ENCODE assay signal across 2 cellular contexts in genomic region chr11:76426660-76427059, GRCh38.
TF ChIP-seq lines count a peak whose summit lies in the region.

No MANE protein-coding gene starts in this region.

TF ChIP-seq in HEK293, 187 proteins besides CTCF, POLR2A, EP300 and RAD21:
- TF ChIP-seq ZNF777 (tag by site-specific recombination; IDR thresholded peaks at IDR 0.05; ENCODE audit: borderline replicate concordance): no peak
- TF ChIP-seq ZNF658 (tag by site-specific recombination; IDR thresholded peaks at IDR 0.05): no peak
- no peak for TF ChIP-seq ZNF311 (tag by site-specific recombination; IDR thresholded peaks at IDR 0.05; ENCODE audit: borderline replicate concordance)
- TF ChIP-seq ZNF530 (tag by site-specific recombination; IDR thresholded peaks at IDR 0.05; ENCODE audit: low read depth): no peak
- TF ChIP-seq ZNF366 (tag by site-specific recombination; conservative IDR thresholded peaks at IDR 0.05): peak; percentile 80
- no peak for TF ChIP-seq KLF16 (tag by site-specific recombination; IDR thresholded peaks at IDR 0.05)

TF ChIP-seq in K562, 482 proteins besides CTCF, POLR2A, EP300 and RAD21:
- TF ChIP-seq, protein P1, sequence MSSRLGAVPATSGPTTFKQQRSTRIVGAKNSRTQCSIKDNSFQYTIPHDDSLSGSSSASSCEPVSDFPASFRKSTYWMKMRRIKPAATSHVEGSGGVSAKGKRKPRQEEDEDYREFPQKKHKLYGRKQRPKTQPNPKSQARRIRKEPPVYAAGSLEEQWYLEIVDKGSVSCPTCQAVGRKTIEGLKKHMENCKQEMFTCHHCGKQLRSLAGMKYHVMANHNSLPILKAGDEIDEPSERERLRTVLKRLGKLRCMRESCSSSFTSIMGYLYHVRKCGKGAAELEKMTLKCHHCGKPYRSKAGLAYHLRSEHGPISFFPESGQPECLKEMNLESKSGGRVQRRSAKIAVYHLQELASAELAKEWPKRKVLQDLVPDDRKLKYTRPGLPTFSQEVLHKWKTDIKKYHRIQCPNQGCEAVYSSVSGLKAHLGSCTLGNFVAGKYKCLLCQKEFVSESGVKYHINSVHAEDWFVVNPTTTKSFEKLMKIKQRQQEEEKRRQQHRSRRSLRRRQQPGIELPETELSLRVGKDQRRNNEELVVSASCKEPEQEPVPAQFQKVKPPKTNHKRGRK (tag; IDR thresholded peaks at IDR 0.05): peak; percentile 80
- no peak for TF ChIP-seq KAT7 (CRISPR knock-in tag; IDR thresholded peaks at IDR 0.05; ENCODE audit: borderline replicate concordance)
